ENCODE assay signal across 8 cellular contexts in the genomic region with DNA sequence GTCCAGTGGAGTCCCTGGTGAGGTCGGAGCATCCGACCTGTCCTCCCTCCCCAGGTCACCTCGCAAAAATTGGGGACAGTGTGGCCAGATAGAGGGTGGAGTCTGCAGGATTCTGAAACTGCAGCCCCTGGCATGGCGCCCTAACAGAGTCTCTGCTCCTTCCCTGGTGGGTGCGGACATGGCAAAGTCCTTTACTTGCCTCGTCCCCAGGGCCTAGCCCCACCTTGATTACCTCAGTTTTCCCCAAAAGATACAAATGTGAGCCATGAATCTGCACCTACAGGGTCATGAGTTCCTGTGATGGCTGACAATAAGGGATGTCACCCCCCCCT. TPM values are rescaled to one million over a fixed set of nuclear protein-coding genes. Genes with fewer than 3 reads are reported as not detected.
A peak's percentile ranks its signal among the peaks of the same experiment; 100 is the strongest.
DNase-seq lines count a peak whose midpoint lies in the region; ATAC-seq and TF ChIP-seq lines count a peak whose summit lies in the region.

No MANE protein-coding gene starts in this region.

- no peak overlapping the region; the same call in 1 of the 2 replicates for H3K27ac ChIP-seq in MM.1S (ENCODE audit: low read length)

- H3K27me3 ChIP-seq in MM.1S (replicated peaks; ENCODE audit: insufficient read depth, low read length), result no peaks in the 10 kb centered on the region

- H3K4me1 ChIP-seq in MM.1S (ENCODE audit: low read length), result peaks cover 6% of the 10 kb centered on the region

- peak overlapping the region; percentile 99 for H2AFZ ChIP-seq in MM.1S (ENCODE audit: low read length)

- H3K27me3 Mint-ChIP-seq in CD14-positive monocyte (ENCODE audit: low read depth in 3 of 3), result peaks cover 6 to 12% (median 8%) of the 10 kb centered on the region in 3 donors

- intact Hi-C loops in CD14-positive monocyte (cut with micrococcal nuclease), result loop anchor here in 1 of 2 donors (2.0 kb wide), 1 partner anchor 56 kb away; a partner anchor contains a TSS

- no peaks in the 10 kb centered on the region for H4K20me1 ChIP-seq in MM.1S (ENCODE audit: insufficient read depth, low read length)

- H3K4me3 Mint-ChIP-seq in CD14-positive monocyte, result peak overlapping the region; percentile 82 to 95

- peak; percentile 65 for TF ChIP-seq CTCF in CD14-positive monocyte (IDR thresholded peaks at IDR 0.05)
- no peak for TF ChIP-seq CTCF in MM.1S (IDR thresholded peaks at IDR 0.05; ENCODE audit: low read length)
- TF ChIP-seq CTCF in epithelial cell of esophagus (IDR thresholded peaks at IDR 0.05; ENCODE audit: insufficient read depth, low read depth, low read length, missing control alignments), result no peak

- no peaks in the 10 kb centered on the region for H3F3A ChIP-seq in MM.1S (ENCODE audit: insufficient read depth, low read length)

- H3K4me3 ChIP-seq in MM.1S (ENCODE audit: low read length) (peak overlapping the region; percentile 72), epithelial cell of esophagus (ENCODE audit: low read length) (peak overlapping the region; percentile 68), skeletal muscle cell (ENCODE audit: low read depth, low read length) (peak overlapping the region; percentile 67)

- ATAC-seq in GM21529 (IDR thresholded peaks at IDR 0.05; ENCODE audit: unreplicated experiment), result peak; percentile 28

- H3K79me2 ChIP-seq in MM.1S (ENCODE audit: low read length), result no peaks in the 10 kb centered on the region

- no peaks in the 10 kb centered on the region for H3K9me3 ChIP-seq in MM.1S (replicated peaks; ENCODE audit: insufficient read depth, low read length)

- peaks cover 0 to 3% (median 0%) of the 10 kb centered on the region in 7 donors for H3K9me3 Mint-ChIP-seq in CD14-positive monocyte

- peaks cover 20% of the 10 kb centered on the region for H3K4me1 Mint-ChIP-seq in CD14-positive monocyte

- H3K4me2 ChIP-seq in MM.1S (ENCODE audit: low read depth, low read length), result peak overlapping the region; percentile 92

- DNase-seq in CD14-positive monocyte (ENCODE audit: low spot score), result no peak
- no peak for DNase-seq in MM.1S
- no peak for DNase-seq in epithelial cell of esophagus (ENCODE audit: low read depth)
- DNase-seq in skeletal muscle cell (ENCODE audit: low read depth), result no peak
- no peak for DNase-seq in T1000 (lab: John Stamatoyannopoulos, UW)
- DNase-seq in NCI-H1417 (lab: John Stamatoyannopoulos, UW), result no peak
- no peak for DNase-seq in AG08396 (ENCODE audit: low spot score)

- H3K36me3 ChIP-seq in MM.1S (replicated peaks; ENCODE audit: insufficient read depth, low read length), result no peaks in the 10 kb centered on the region

- H3K9me2 ChIP-seq in MM.1S (replicated peaks; ENCODE audit: insufficient read depth, low read length), result no peaks in the 10 kb centered on the region

- H3K36me3 Mint-ChIP-seq in CD14-positive monocyte, result peaks cover 13 to 15% of the 10 kb centered on the region in 2 donors

- H3K9ac ChIP-seq in MM.1S (ENCODE audit: low read length), result peak overlapping the region; percentile 62

- peak overlapping the region in 6 of 7 donors; percentile 66 to 87 (median 74) for H3K27ac Mint-ChIP-seq in CD14-positive monocyte

RNA-seq across cellular contexts. Expression of a gene that starts 47.7 kb away (rescaled TPM):
- not detected for polyA plus RNA-seq in CD14-positive monocyte

RNA-seq across cellular contexts. Expression of a gene that starts 55.5 kb away (rescaled TPM):
- polyA plus RNA-seq in CD14-positive monocyte, result 10 to 100 TPM; 80.8 to 99.3 TPM
